In the genomic region with DNA sequence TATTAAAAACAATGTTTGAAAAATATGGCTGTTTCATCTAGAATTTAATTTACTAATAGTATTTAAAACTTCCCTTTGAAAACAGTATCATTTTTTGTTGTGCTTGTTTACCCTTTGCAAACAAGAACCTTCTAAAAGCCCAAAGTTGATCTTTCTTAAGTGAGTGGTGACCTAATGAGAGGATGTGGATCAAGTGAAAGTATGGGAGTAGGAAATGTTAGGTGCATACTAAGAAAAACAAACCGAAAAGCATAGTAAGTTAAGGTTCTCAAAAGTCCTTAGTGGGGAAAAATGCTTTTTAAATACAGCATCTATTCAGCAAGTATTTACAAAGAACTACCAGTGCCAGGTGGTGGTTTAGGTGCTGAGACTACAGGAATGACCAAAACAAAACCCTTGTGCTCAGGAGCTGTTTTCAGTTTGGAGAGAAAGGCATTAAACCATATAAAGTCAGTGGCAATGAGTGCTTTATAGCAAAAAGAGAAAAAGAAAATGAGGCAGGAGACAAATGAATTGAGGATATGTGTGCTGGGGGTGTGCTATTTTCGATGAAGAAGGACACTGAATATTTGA, we compare ENCODE assay signal across 10 cellular contexts. TPM values are rescaled to one million over a fixed set of nuclear protein-coding genes. Genes with fewer than 3 reads are reported as not detected.
A peak's percentile ranks its signal among the peaks of the same experiment; 100 is the strongest.
DNase-seq lines count a peak whose midpoint lies in the region; ATAC-seq, FAIRE-seq and TF ChIP-seq lines count a peak whose summit lies in the region.
"Had no signal": no experiment of that assay in that cellular context is flagged by ENCODE, and none has a peak within 500 bp of the region (broad histone marks: within the 10 kb centered on the region; RNA-seq: fewer than 3 reads in every experiment).

No MANE protein-coding gene starts in this region.

- FAIRE-seq in D721Med (lab: Jason Lieb, UNC): peak; percentile 21

- peaks cover 5 to 54% of the 10 kb centered on the region in 2 donors for H3K36me3 ChIP-seq in left lung

- peak overlapping the region; percentile 34 to 43 for H3K27ac ChIP-seq in left lung

- peak; percentile 48 for ATAC-seq in GM21381 (IDR thresholded peaks at IDR 0.05; ENCODE audit: unreplicated experiment)
- peak; percentile 51 for ATAC-seq in HG03432 (IDR thresholded peaks at IDR 0.05; ENCODE audit: unreplicated experiment)
- ATAC-seq in left lung: peak; percentile 57
- no peak for ATAC-seq in sciatic nerve

- no peaks in the 10 kb centered on the region for H3K9me3 ChIP-seq in left lung

- DNase-seq in D721Med (ENCODE audit: insufficient read length, low spot score) (no peak), left lung (no peak), sciatic nerve (ENCODE audit: low spot score) (no peak), DMS 273 (lab: John Stamatoyannopoulos, UW; ENCODE audit: unreplicated experiment) (no peak), NCI-H526 (lab: John Stamatoyannopoulos, UW) (no peak), NCI-H2171 (lab: John Stamatoyannopoulos, UW) (no peak)
- DNase-seq: activated CD4-positive, alpha-beta T cell treated with anti-CD3 and anti-CD28 coated beads, Interleukin-2, amount 50 U/mL, for 48 hours; NCI-H524 treated with DMSO at 0.1 percent for 48 hours had no signal

- no peak overlapping the region for H3K4me3 ChIP-seq in left lung

- intact Hi-C loops in left lung (cut with DNase I): no loop called here
- intact Hi-C loops in sciatic nerve (cut with DNase I): no loop called here

- TF ChIP-seq CTCF in D721Med (IDR thresholded peaks at IDR 0.05; ENCODE audit: insufficient read depth, missing control alignments) (no peak), left lung (IDR thresholded peaks at IDR 0.05) (no peak)

- no peaks in the 10 kb centered on the region for H3K27me3 ChIP-seq in left lung

- peaks cover 8 to 21% of the 10 kb centered on the region in 2 donors for H3K4me1 ChIP-seq in left lung

RNA-seq across cellular contexts. Expression of a gene that starts 23.8 kb away (rescaled TPM):
- total RNA-seq in left lung (10 to 100 TPM; 46.4 to 46.8 TPM), sciatic nerve (72.2 TPM)

RNA-seq across cellular contexts. Expression of a gene that starts 52.9 kb away (rescaled TPM):
- total RNA-seq in left lung (10 to 100 TPM; 86.7 to 87.0 TPM), sciatic nerve (62.0 TPM)
